In genomic region chr3:13332158-13332557, GRCh38 we compare ENCODE assay signal across 7 cellular contexts.
A peak's percentile ranks its signal among the peaks of the same experiment; 100 is the strongest.
DNase-seq lines count a peak whose midpoint lies in the region; ATAC-seq and TF ChIP-seq lines count a peak whose summit lies in the region.

No MANE protein-coding gene starts in this region.

- peaks cover 30% of the 10 kb centered on the region for H3K4me1 Mint-ChIP-seq in memory B cell
- no peaks in the 10 kb centered on the region for H3K4me1 Mint-ChIP-seq in progenitor cell of endocrine pancreas (ENCODE audit: low read depth)

- peak; percentile 90 for ATAC-seq in GM18907 (IDR thresholded peaks at IDR 0.05; ENCODE audit: unreplicated experiment)
- peak; percentile 92 for ATAC-seq in HG02588 (IDR thresholded peaks at IDR 0.05; ENCODE audit: unreplicated experiment)
- peak; percentile 96 for ATAC-seq in memory B cell (ENCODE audit: low read depth)
- no peak for ATAC-seq in Right ventricle myocardium superior (ENCODE audit: poor library complexity)

- H3K36me3 Mint-ChIP-seq in memory B cell (peaks cover 25% of the 10 kb centered on the region), progenitor cell of endocrine pancreas (ENCODE audit: insufficient read depth) (peaks cover 5% of the 10 kb centered on the region)

- H3K4me3 Mint-ChIP-seq in memory B cell (peak overlapping the region; percentile 57), progenitor cell of endocrine pancreas (ENCODE audit: low read depth) (no peak overlapping the region)

- peak overlapping the region; percentile 90 for H3K27ac Mint-ChIP-seq in memory B cell
- no peak overlapping the region for H3K27ac Mint-ChIP-seq in progenitor cell of endocrine pancreas

- DNase-seq in NCI-H187 treated with DMSO at 0.1 percent for 48 hours (lab: John Stamatoyannopoulos, UW) = peak; percentile 51
- peak; percentile 50 to 70 for DNase-seq in memory B cell (ENCODE audit: low spot score in 2 of 2)
- DNase-seq in stimulated activated naive CD4-positive, alpha-beta T cell (lab: John Stamatoyannopoulos, UW) = no peak
- no peak for DNase-seq in progenitor cell of endocrine pancreas (ENCODE audit: low spot score, unreplicated experiment)
- no peak for DNase-seq in Right ventricle myocardium superior

- intact Hi-C loops in Right ventricle myocardium superior (cut with DNase I) = no loop called here

- no peaks in the 10 kb centered on the region for H3K9me3 Mint-ChIP-seq in memory B cell
- no peaks in the 10 kb centered on the region for H3K9me3 Mint-ChIP-seq in progenitor cell of endocrine pancreas (ENCODE audit: low read depth)

- no peaks in the 10 kb centered on the region for H3K27me3 Mint-ChIP-seq in memory B cell
- no peaks in the 10 kb centered on the region for H3K27me3 Mint-ChIP-seq in progenitor cell of endocrine pancreas

- TF ChIP-seq CTCF in progenitor cell of endocrine pancreas (IDR thresholded peaks at IDR 0.05; ENCODE audit: unreplicated experiment) = no peak

Comparison
In these comparisons a context has a peak if more than half of its experiments do, and no peak if none do; other contexts are left out.
1. DNase-seq: peak in NCI-H187 treated with DMSO at 0.1 percent for 48 hours (single experiment) and memory B cell (2 of 2); none in stimulated activated naive CD4-positive, alpha-beta T cell (0 of 6), progenitor cell of endocrine pancreas (single experiment) and Right ventricle myocardium superior (single experiment).